In genomic region chr7:139054656-139055055, GRCh38 we compare ENCODE assay signal across 1 cellular context. TPM values are rescaled to one million over a fixed set of nuclear protein-coding genes. Genes with fewer than 3 reads are reported as not detected.
"Had no signal": no experiment of that assay in that cellular context is flagged by ENCODE, and none has a peak within 500 bp of the region (broad histone marks: within the 10 kb centered on the region; RNA-seq: fewer than 3 reads in every experiment).

No MANE protein-coding gene starts in this region.

RNA-seq across cellular contexts. Expression of gene ZC3HAV1L, which starts 18.8 kb away (rescaled TPM):
- total RNA-seq: osteocyte had no signal
